Comparison of ENCODE assay signal across 10 cellular contexts in the genomic region with DNA sequence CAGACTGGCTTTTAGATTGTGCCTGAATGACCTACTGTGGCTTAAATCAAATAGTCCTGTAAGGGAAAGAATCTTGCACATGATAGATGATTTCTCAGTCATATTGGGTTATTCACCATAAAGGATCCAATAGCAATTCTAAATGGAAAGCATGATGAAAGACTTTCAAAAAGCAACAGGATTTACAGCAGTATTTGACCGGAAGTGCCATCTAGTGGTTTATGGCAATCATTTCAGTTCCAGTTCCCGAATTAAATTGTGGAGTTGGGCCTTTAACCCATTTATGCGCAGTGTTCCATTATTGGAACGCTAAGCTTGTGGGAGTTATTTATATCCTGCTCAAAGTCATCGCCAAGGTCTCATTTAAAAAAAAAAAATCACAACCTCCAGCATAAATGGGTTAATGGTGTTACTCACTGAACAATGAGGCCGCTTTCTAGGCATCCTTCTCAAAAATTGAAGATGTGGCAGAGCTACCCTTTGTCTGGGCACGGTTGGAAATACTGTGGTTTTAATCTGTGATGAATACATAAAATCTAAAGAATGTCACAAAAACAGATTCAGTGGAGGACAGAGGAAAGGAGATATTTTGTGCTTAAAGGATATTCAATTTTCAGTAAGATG.
DNase-seq lines count a peak whose midpoint lies in the region; ATAC-seq and TF ChIP-seq lines count a peak whose summit lies in the region.
"Had no signal": no experiment of that assay in that cellular context is flagged by ENCODE, and none has a peak within 500 bp of the region (broad histone marks: within the 10 kb centered on the region; RNA-seq: fewer than 3 reads in every experiment).

No MANE protein-coding gene starts in this region.

- no peak overlapping the region; a peak in 1 of 4 replicates for H3K4me3 ChIP-seq in SK-N-SH (ENCODE audit: low read depth in 2 of 2, low read length in 1 of 2)
- no peak overlapping the region for H3K4me3 ChIP-seq in foreskin fibroblast (ENCODE audit: low read depth in 1 of 2, low read length in 2 of 2)
- H3K4me3 ChIP-seq: SK-N-MC had no signal

- H3F3A ChIP-seq in SK-N-SH (replicated peaks; ENCODE audit: insufficient read depth): peaks cover 18% of the 10 kb centered on the region

- CTCF ChIA-PET in SK-N-SH (lab: Yijun Ruan, JAX): interaction anchor here (0.8 to 1.9 kb wide), 12 partner anchors 9 to 244 kb away, joined by 3 to 11 read pairs (median 4); no protein-coding TSS in a partner anchor

- no peaks in the 10 kb centered on the region for H3K27me3 ChIP-seq in SK-N-SH (ENCODE audit: insufficient read depth)
- H3K27me3 ChIP-seq: neutrophil had no signal

- TF ChIP-seq CTCF in LNCAP (IDR thresholded peaks at IDR 0.05) (peak; percentile 73), SK-N-SH (IDR thresholded peaks at IDR 0.05) (peak; percentile 70), foreskin fibroblast (IDR thresholded peaks at IDR 0.05; ENCODE audit: low read depth, low read length) (peak; percentile 43)

- H2AFZ ChIP-seq in SK-N-SH (ENCODE audit: low read depth): no peak overlapping the region

- no peak overlapping the region for H3K4me2 ChIP-seq in SK-N-SH

- DNase-seq in DMS153 treated with DMSO at 0.1 percent for 48 hours (lab: John Stamatoyannopoulos, UW; ENCODE audit: unreplicated experiment): peak; percentile 7
- peak; percentile 15 for DNase-seq in SK-N-SH
- DNase-seq in foreskin fibroblast: peak in 1 of 2 donors; percentile 79
- DNase-seq in renal cortical epithelial cell (ENCODE audit: low read depth): peak; percentile 67
- DNase-seq in SKM-1 treated with dmso at 0.1 percent for 144 hours (lab: John Stamatoyannopoulos, UW; ENCODE audit: unreplicated experiment): no peak

- H3K79me2 ChIP-seq in SK-N-SH (ENCODE audit: insufficient read depth): peaks cover 87% of the 10 kb centered on the region

- POLR2A ChIA-PET in SK-N-SH (lab: Yijun Ruan, JAX): no interaction called here

- H3K36me3 ChIP-seq in SK-N-SH (replicated peaks in 1 of 2; ENCODE audit: control insufficient read depth in 1 of 2, insufficient read depth in 2 of 2, low read length in 1 of 2): peaks cover 17 to 57% of the 10 kb centered on the region in 2 experiments
- H3K36me3 ChIP-seq: neutrophil had no signal

- H3K9me3 ChIP-seq in SK-N-SH: no peaks in the 10 kb centered on the region
- H3K9me3 ChIP-seq: neutrophil had no signal

- no peaks in the 10 kb centered on the region for H3K9me2 ChIP-seq in SK-N-SH

- TF ChIP-seq EP300 in SK-N-SH (IDR thresholded peaks at IDR 0.05; ENCODE audit: borderline replicate concordance in 1 of 2, low read depth in 1 of 2, low read length in 1 of 2): no peak

- TF ChIP-seq RAD21 in SK-N-SH (IDR thresholded peaks at IDR 0.05; ENCODE audit: low read length): peak; percentile 83

- H3K9ac ChIP-seq in SK-N-SH: no peak overlapping the region

- 0 out of 4 replicates have a peak, but pooled peaks cover 0 to 7% of the 10 kb centered on the region in 2 experiments for H3K4me1 ChIP-seq in SK-N-SH (ENCODE audit: control insufficient read depth in 1 of 2, insufficient read depth in 2 of 2, low read depth in 1 of 2, low read length in 1 of 2)

- H4K20me1 ChIP-seq in SK-N-SH (ENCODE audit: insufficient read depth): no peaks in the 10 kb centered on the region

- H3K27ac ChIP-seq in SK-N-SH (ENCODE audit: low read depth in 2 of 2, low read length in 1 of 2): peak overlapping the region in 1 of 2 experiments; percentile 29; a peak in 1 of 4 replicates
- H3K27ac ChIP-seq: neutrophil, SK-N-MC had no signal

- 52% methylated on average over 7 of the region's 7 CpGs for WGBS in SK-N-SH (ENCODE audit: low lambda C conversion rate)

- ATAC-seq in HG03439 (IDR thresholded peaks at IDR 0.05; ENCODE audit: unreplicated experiment): no peak
- no peak for ATAC-seq in GM19463 (IDR thresholded peaks at IDR 0.05; ENCODE audit: unreplicated experiment)

TF ChIP-seq in SK-N-SH, 30 proteins besides CTCF, POLR2A, EP300 and RAD21:
- TF ChIP-seq MXI1 (IDR thresholded peaks at IDR 0.05; ENCODE audit: low read depth, low read length): no peak
- TF ChIP-seq RXRA (IDR thresholded peaks at IDR 0.05; ENCODE audit: borderline replicate concordance, low read depth): 0 out of 2 replicates have a peak, but pooled peaks have one; percentile 8
- TF ChIP-seq SMC3 (IDR thresholded peaks at IDR 0.05; ENCODE audit: low read depth, low read length): peak; percentile 70
